Comparison of ENCODE assay signal across 33 cellular contexts in the genomic region with DNA sequence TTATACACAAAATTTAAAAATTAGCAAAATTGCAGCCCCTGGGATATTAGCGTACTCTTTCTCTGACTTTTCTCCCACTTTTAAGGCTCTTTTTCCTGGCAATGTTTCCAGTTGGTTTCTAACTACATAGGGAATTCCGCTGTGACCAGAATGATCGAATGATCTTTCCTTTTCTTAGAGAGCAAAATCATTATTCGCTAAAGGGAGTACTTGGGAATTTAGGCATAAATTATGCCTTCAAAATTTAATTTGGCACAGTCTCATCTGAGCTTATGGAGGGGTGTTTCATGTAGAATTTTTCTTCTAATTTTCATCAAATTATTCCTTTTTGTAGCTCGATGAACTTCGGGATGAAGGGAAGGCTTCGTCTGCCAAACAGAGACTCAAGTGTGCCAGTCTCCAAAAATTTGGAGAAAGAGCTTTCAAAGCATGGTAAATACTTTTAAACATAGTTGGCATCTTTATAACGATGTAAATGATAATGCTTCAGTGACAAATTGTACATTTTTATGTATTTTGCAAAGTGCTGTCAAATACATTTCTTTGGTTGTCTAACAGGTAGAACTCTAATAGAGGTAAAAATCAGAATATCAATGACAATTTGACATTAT. TPM values are rescaled to one million over a fixed set of nuclear protein-coding genes. Genes with fewer than 3 reads are reported as not detected.
"Had no signal": no experiment of that assay in that cellular context is flagged by ENCODE, and none has a peak within 500 bp of the region (broad histone marks: within the 10 kb centered on the region; RNA-seq: fewer than 3 reads in every experiment).

No MANE protein-coding gene starts in this region.

- H3K4me2 ChIP-seq: smooth muscle cell had no signal

- DNase-seq: naive thymus-derived CD8-positive, alpha-beta T cell; nephron progenitor cell; occipital lobe; ovary; posterior cingulate gyrus; psoas muscle; right cardiac atrium; spleen; stimulated activated CD4-positive, alpha-beta T cell treated with anti-CD3 and anti-CD28 coated beads, Interleukin-12 subunit alpha, Interleukin-12 subunit beta, amount 100 ng/mL, for 4 hours; stimulated activated CD4-positive, alpha-beta T cell treated with anti-CD3 and anti-CD28 coated beads, Interleukin-1b, Interleukin-23, amount 100 ng/mL, for 48 hours; stimulated activated CD4-positive, alpha-beta T cell treated with anti-CD3 and anti-CD28 coated beads, Interleukin-4, amount 100 ng/mL, for 1 hour; stimulated activated CD4-positive, alpha-beta T cell treated with anti-CD3 and anti-CD28 coated beads, Interleukin-4, amount 100 ng/mL, for 4 hours; stimulated activated CD8-positive, alpha-beta memory T cell treated with anti-CD3 and anti-CD28 coated beads, Interleukin-4, amount 100 ng/mL, for 48 hours; stimulated activated naive CD4-positive, alpha-beta T cell; stimulated activated naive CD8-positive, alpha-beta T cell treated with anti-CD3 and anti-CD28 coated beads, Interleukin-15, amount 100 ng/mL, for 72 hours; stimulated activated naive CD8-positive, alpha-beta T cell treated with anti-CD3 and anti-CD28 coated beads, Interleukin-15, Interleukin-2, amounts not matched to agents 100 U/mL and 50 U/mL, for 24 hours; substantia nigra; testis; tibial artery; transverse colon; upper lobe of right lung; uterus had no signal

- H3K4me3 ChIP-seq: ovary, psoas muscle, skin epidermis, smooth muscle cell, spleen, suprapubic skin, testis, tibial artery, transverse colon, upper lobe of right lung, uterus had no signal

- H3K27ac ChIP-seq: ovary, parathyroid adenoma, psoas muscle, skin epidermis, spleen, suprapubic skin, testis, tibial artery, transverse colon, upper lobe of right lung, uterus had no signal

- ATAC-seq: naive thymus-derived CD8-positive, alpha-beta T cell; natural killer cell treated with Interleukin-12 subunit alpha and Interleukin-12 subunit beta and Interleukin-15 and Interleukin-18, amount 100 ng/mL, for 72 hours; psoas muscle; right cardiac atrium; sciatic nerve; stimulated activated memory B cell treated with anti-CD40 and anti-IgM and Interleukin-4, amounts not matched to agents 10 μg/mL and 1 μg/mL and 100 μg/mL, for 72 hours; stimulated activated naive CD8-positive, alpha-beta T cell treated with anti-CD3 and anti-CD28 coated beads, Interleukin-15, amount 100 ng/mL, for 72 hours; stimulated activated naive CD8-positive, alpha-beta T cell treated with anti-CD3 and anti-CD28 coated beads, Interleukin-15, Interleukin-2, amounts not matched to agents 100 U/mL and 50 U/mL, for 24 hours; upper lobe of right lung had no signal

- H3K9ac ChIP-seq: parathyroid adenoma had no signal

- H2AFZ ChIP-seq: parathyroid adenoma had no signal

- H3K9me3 ChIP-seq: ovary, psoas muscle, spleen, suprapubic skin, testis, tibial artery, transverse colon, upper lobe of right lung, uterus had no signal

- H3K79me2 ChIP-seq: parathyroid adenoma had no signal

- H3K4me1 ChIP-seq: parathyroid adenoma, psoas muscle, spleen, suprapubic skin, testis, tibial artery, transverse colon, upper lobe of right lung, uterus had no signal

- H3K27me3 ChIP-seq: ovary, spleen, suprapubic skin, testis, tibial artery, transverse colon, upper lobe of right lung, uterus had no signal

- H3K36me3 ChIP-seq: ovary, spleen, suprapubic skin, tibial artery, transverse colon, upper lobe of right lung, uterus had no signal

RNA-seq across cellular contexts. Expression of a gene that starts 6.0 kb away (rescaled TPM):
- total RNA-seq: natural killer cell treated with Interleukin-12 subunit alpha and Interleukin-12 subunit beta and Interleukin-15 and Interleukin-18, amount 100 ng/mL, for 72 hours; osteoblast; renal cortical epithelial cell had no signal
- polyA plus RNA-seq: naive thymus-derived CD8-positive, alpha-beta T cell; psoas muscle had no signal

RNA-seq across cellular contexts. Expression of a gene that starts 25.9 kb away (rescaled TPM):
- total RNA-seq: naive thymus-derived CD8-positive, alpha-beta T cell; natural killer cell treated with Interleukin-12 subunit alpha and Interleukin-12 subunit beta and Interleukin-15 and Interleukin-18, amount 100 ng/mL, for 72 hours; neural crest cell; osteoblast; psoas muscle; right cardiac atrium; sciatic nerve; spleen; suprapubic skin; testis; transverse colon; upper lobe of right lung; urinary bladder; uterus had no signal
- polyA plus RNA-seq: naive thymus-derived CD8-positive, alpha-beta T cell; psoas muscle; right cardiac atrium; spleen; urinary bladder had no signal
